In the genomic region with DNA sequence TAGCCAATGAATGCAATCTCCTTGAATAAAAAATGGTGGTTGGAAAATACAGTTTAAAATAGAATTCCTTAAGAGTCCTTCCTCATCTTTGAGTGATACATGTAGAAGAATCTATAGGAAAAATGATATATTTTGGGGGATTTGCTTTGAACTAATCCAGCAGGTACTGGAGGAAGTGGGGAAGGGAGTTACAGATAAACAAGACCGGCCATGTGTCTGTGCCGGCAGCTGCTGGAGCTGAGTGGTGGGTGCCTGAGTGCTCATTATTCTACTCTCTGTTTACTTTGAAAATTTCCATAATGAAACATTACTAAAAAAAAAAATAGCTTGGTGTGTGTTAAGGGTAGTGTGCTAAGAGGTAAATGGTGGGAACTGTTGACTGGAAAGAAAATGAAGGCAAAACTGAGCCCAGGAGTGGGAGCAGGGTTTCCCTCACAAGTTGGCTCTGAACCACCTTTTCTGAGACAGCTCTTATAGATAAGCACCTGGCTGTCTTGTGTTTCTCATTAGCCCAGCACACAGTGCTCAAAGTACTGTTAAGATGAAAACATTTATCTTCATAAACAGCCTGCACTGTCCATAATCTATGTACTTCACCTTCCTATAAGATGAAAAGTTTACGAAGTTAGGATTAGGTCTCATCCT, we compare ENCODE assay signal across 21 cellular contexts. TPM values are rescaled to one million over a fixed set of nuclear protein-coding genes. Genes with fewer than 3 reads are reported as not detected.
DNase-seq lines count a peak whose midpoint lies in the region; ATAC-seq and TF ChIP-seq lines count a peak whose summit lies in the region.
"Had no signal": no experiment of that assay in that cellular context is flagged by ENCODE, and none has a peak within 500 bp of the region (broad histone marks: within the 10 kb centered on the region; RNA-seq: fewer than 3 reads in every experiment).

No MANE protein-coding gene starts in this region.

- H3K4me1 Mint-ChIP-seq in nephron progenitor cell: peaks cover 57% of the 10 kb centered on the region
- no peaks in the 10 kb centered on the region for H3K4me1 Mint-ChIP-seq in activated naive CD8-positive, alpha-beta T cell treated with anti-CD3 and anti-CD28 coated beads for 36 hours
- H3K4me1 Mint-ChIP-seq in activated T-cell treated with anti-CD3 and anti-CD28 coated beads, Interleukin-2, amount 50 U/mL, for 24 hours (ENCODE audit: low read depth): no peaks in the 10 kb centered on the region
- H3K4me1 Mint-ChIP-seq: activated naive CD4-positive, alpha-beta T cell treated with anti-CD3 and anti-CD28 coated beads, Interleukin-2, amount 10 ng/mL, durations not matched to agents 7 days and 5 days had no signal

- H3K4me3 Mint-ChIP-seq in nephron progenitor cell: no peak overlapping the region
- no peak overlapping the region for H3K4me3 Mint-ChIP-seq in activated naive CD8-positive, alpha-beta T cell treated with anti-CD3 and anti-CD28 coated beads for 36 hours
- no peak overlapping the region for H3K4me3 Mint-ChIP-seq in activated T-cell treated with anti-CD3 and anti-CD28 coated beads, Interleukin-2, amount 50 U/mL, for 24 hours
- H3K4me3 Mint-ChIP-seq: activated naive CD4-positive, alpha-beta T cell treated with anti-CD3 and anti-CD28 coated beads, Interleukin-2, amount 10 ng/mL, durations not matched to agents 7 days and 5 days; stimulated activated naive CD8-positive, alpha-beta T cell treated with anti-CD3 and anti-CD28 coated beads, Interleukin-15, Interleukin-2, amounts not matched to agents 100 ng/mL and 50 ng/mL, for 24 hours had no signal

- no peaks in the 10 kb centered on the region for H3K9me3 Mint-ChIP-seq in nephron progenitor cell
- H3K9me3 Mint-ChIP-seq in activated naive CD8-positive, alpha-beta T cell treated with anti-CD3 and anti-CD28 coated beads for 36 hours: no peaks in the 10 kb centered on the region
- H3K9me3 Mint-ChIP-seq in activated T-cell treated with anti-CD3 and anti-CD28 coated beads, Interleukin-2, amount 50 U/mL, for 24 hours: no peaks in the 10 kb centered on the region
- H3K9me3 Mint-ChIP-seq: activated naive CD4-positive, alpha-beta T cell treated with anti-CD3 and anti-CD28 coated beads, Interleukin-2, amount 10 ng/mL, durations not matched to agents 7 days and 5 days; stimulated activated naive CD8-positive, alpha-beta T cell treated with anti-CD3 and anti-CD28 coated beads, Interleukin-15, Interleukin-2, amounts not matched to agents 100 ng/mL and 50 ng/mL, for 24 hours had no signal

- peak overlapping the region; percentile 10 for H3K27ac Mint-ChIP-seq in nephron progenitor cell
- H3K27ac Mint-ChIP-seq in activated naive CD8-positive, alpha-beta T cell treated with anti-CD3 and anti-CD28 coated beads for 36 hours: no peak overlapping the region
- H3K27ac Mint-ChIP-seq in activated T-cell treated with anti-CD3 and anti-CD28 coated beads, Interleukin-2, amount 50 U/mL, for 24 hours: no peak overlapping the region
- H3K27ac Mint-ChIP-seq: activated naive CD4-positive, alpha-beta T cell treated with anti-CD3 and anti-CD28 coated beads, Interleukin-2, amount 10 ng/mL, durations not matched to agents 7 days and 5 days; stimulated activated naive CD8-positive, alpha-beta T cell treated with anti-CD3 and anti-CD28 coated beads, Interleukin-15, Interleukin-2, amounts not matched to agents 100 ng/mL and 50 ng/mL, for 24 hours had no signal

- DNase-seq in DMS53 treated with DMSO at 0.1 percent for 48 hours (lab: John Stamatoyannopoulos, UW; ENCODE audit: unreplicated experiment) (peak; percentile 65), NCI-H1436 (lab: John Stamatoyannopoulos, UW) (peak; percentile 61), NCI-H69 (lab: John Stamatoyannopoulos, UW) (peak; percentile 78), nephron progenitor cell (no peak)
- no peak for DNase-seq in activated naive CD8-positive, alpha-beta T cell treated with anti-CD3 and anti-CD28 coated beads for 36 hours
- no peak for DNase-seq in activated T-cell treated with anti-CD3 and anti-CD28 coated beads, Interleukin-2, amount 50 U/mL, for 24 hours
- DNase-seq: activated CD4-positive, CD25-positive, alpha-beta regulatory T cell; activated CD8-positive, alpha-beta memory T cell treated with anti-CD3 and anti-CD28 coated beads for 24 hours; activated naive CD4-positive, alpha-beta T cell treated with anti-CD3 and anti-CD28 coated beads, Interleukin-2, amount 10 ng/mL, durations not matched to agents 7 days and 5 days; activated T-cell treated with anti-CD3 and anti-CD28 coated beads, Interleukin-2, amount 50 U/mL, for 48 hours; anterior cingulate cortex; foreskin keratinocyte; hypothalamus; islet precursor cell; NCI-H187; nucleus accumbens; stimulated activated CD4-positive, alpha-beta T cell treated with anti-CD3 and anti-CD28 coated beads, Interleukin-4, amount 100 ng/mL, for 24 hours; T-helper 2 cell; transverse colon had no signal

- ATAC-seq in GM21786 (IDR thresholded peaks at IDR 0.05; ENCODE audit: unreplicated experiment): no peak
- ATAC-seq: foreskin keratinocyte had no signal

- H3K36me3 Mint-ChIP-seq in nephron progenitor cell (ENCODE audit: low read depth): peaks cover 13% of the 10 kb centered on the region
- H3K36me3 Mint-ChIP-seq in activated naive CD8-positive, alpha-beta T cell treated with anti-CD3 and anti-CD28 coated beads for 36 hours: no peaks in the 10 kb centered on the region
- H3K36me3 Mint-ChIP-seq in activated T-cell treated with anti-CD3 and anti-CD28 coated beads, Interleukin-2, amount 50 U/mL, for 24 hours (ENCODE audit: low read depth): no peaks in the 10 kb centered on the region
- H3K36me3 Mint-ChIP-seq: activated naive CD4-positive, alpha-beta T cell treated with anti-CD3 and anti-CD28 coated beads, Interleukin-2, amount 10 ng/mL, durations not matched to agents 7 days and 5 days had no signal

- peaks cover 8% of the 10 kb centered on the region for H3K27me3 Mint-ChIP-seq in nephron progenitor cell (ENCODE audit: low read depth, poor library complexity)
- peaks cover 26% of the 10 kb centered on the region for H3K27me3 Mint-ChIP-seq in activated naive CD8-positive, alpha-beta T cell treated with anti-CD3 and anti-CD28 coated beads for 36 hours
- peaks cover 23% of the 10 kb centered on the region for H3K27me3 Mint-ChIP-seq in activated T-cell treated with anti-CD3 and anti-CD28 coated beads, Interleukin-2, amount 50 U/mL, for 24 hours
- H3K27me3 Mint-ChIP-seq: activated naive CD4-positive, alpha-beta T cell treated with anti-CD3 and anti-CD28 coated beads, Interleukin-2, amount 10 ng/mL, durations not matched to agents 7 days and 5 days had no signal

- TF ChIP-seq CTCF in nephron progenitor cell (IDR thresholded peaks at IDR 0.05): no peak

RNA-seq across cellular contexts. Expression of a gene that starts 50.6 kb away (rescaled TPM):
- total RNA-seq in activated naive CD8-positive, alpha-beta T cell treated with anti-CD3 and anti-CD28 coated beads for 36 hours: 1 to 10 TPM; 1.3 to 1.9 TPM

Comparison
In these comparisons a context has a peak if more than half of its experiments do, and no peak if none do; other contexts are left out.
1. DNase-seq: peak in DMS53 treated with DMSO at 0.1 percent for 48 hours (single experiment), NCI-H1436 (single experiment) and NCI-H69 (single experiment); none in nephron progenitor cell (single experiment), activated naive CD8-positive, alpha-beta T cell treated with anti-CD3 and anti-CD28 coated beads for 36 hours (single experiment) and activated T-cell treated with anti-CD3 and anti-CD28 coated beads, Interleukin-2, amount 50 U/mL, for 24 hours (single experiment).